Comparison of ENCODE assay signal across 20 cellular contexts in the genomic region with DNA sequence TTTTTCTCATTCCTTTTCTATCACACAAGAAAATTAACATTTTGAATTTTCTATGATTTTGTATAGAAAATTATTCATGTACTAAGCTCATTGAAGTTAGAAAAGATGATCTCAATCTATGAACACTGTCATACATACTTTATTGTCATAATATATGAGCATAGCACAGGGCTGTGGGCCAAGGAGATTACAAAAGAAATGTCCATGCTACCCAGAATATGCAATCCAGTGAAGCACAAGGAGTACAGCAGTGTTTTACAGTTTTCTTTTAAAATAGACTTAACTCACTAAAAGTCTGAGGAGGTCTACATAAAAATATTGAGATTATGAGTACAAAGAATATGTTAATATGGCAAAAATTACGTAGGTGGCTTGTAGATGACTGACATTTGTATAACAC.
"Had no signal": no experiment of that assay in that cellular context is flagged by ENCODE, and none has a peak within 500 bp of the region (broad histone marks: within the 10 kb centered on the region; RNA-seq: fewer than 3 reads in every experiment).

No MANE protein-coding gene starts in this region.

- H3K27ac Mint-ChIP-seq: activated CD4-positive, alpha-beta memory T cell treated with anti-CD3 and anti-CD28 coated beads, Interleukin-2, amount 10 ng/mL, durations not matched to agents 7 days and 5 days; activated CD8-positive, alpha-beta memory T cell treated with anti-CD3 and anti-CD28 coated beads, Interleukin-2, amount 10 ng/mL, durations not matched to agents 7 days and 5 days; activated naive CD8-positive, alpha-beta T cell; neural progenitor cell; stimulated activated naive CD8-positive, alpha-beta T cell treated with anti-CD3 and anti-CD28 coated beads, Interleukin-15, Interleukin-2, amounts not matched to agents 100 ng/mL and 50 ng/mL, for 24 hours; T-cell had no signal

- H3K4me1 ChIP-seq: left lung, neural progenitor cell, prostate gland, transverse colon, vagina had no signal

- H3K9ac ChIP-seq: neural progenitor cell had no signal

- H3K27me3 ChIP-seq: gastrocnemius medialis, left lung, neural progenitor cell, right atrium auricular region, transverse colon, vagina had no signal

- ATAC-seq: activated CD8-positive, alpha-beta memory T cell treated with anti-CD3 and anti-CD28 coated beads, Interleukin-2, amount 10 ng/mL, durations not matched to agents 7 days and 5 days; gastrocnemius medialis; left lung; T-cell had no signal

- H3K4me3 ChIP-seq: gastrocnemius medialis, left lung, neural progenitor cell, prostate gland, right atrium auricular region, transverse colon, vagina had no signal

- DNase-seq: activated CD4-positive, alpha-beta memory T cell treated with anti-CD3 and anti-CD28 coated beads, Interleukin-2, amount 10 ng/mL, durations not matched to agents 7 days and 5 days; activated CD4-positive, alpha-beta T cell treated with anti-CD3 and anti-CD28 coated beads for 48 hours; activated CD4-positive, CD25-positive, alpha-beta regulatory T cell; activated CD8-positive, alpha-beta memory T cell treated with anti-CD3 and anti-CD28 coated beads, Interleukin-2, amount 10 ng/mL, durations not matched to agents 7 days and 5 days; amygdala; gastrocnemius medialis; head of caudate nucleus; left lung; midbrain; small intestine; stimulated activated CD4-positive, alpha-beta T cell treated with anti-CD3 and anti-CD28 coated beads, Interleukin-15, amount 100 ng/mL, for 24 hours; stimulated activated CD4-positive, alpha-beta T cell treated with anti-CD3 and anti-CD28 coated beads, Interleukin-2, amount 100 ng/mL, for 48 hours; T-cell; transverse colon had no signal

- H3K9me3 ChIP-seq: gastrocnemius medialis, prostate gland, right atrium auricular region, transverse colon, vagina had no signal

- H3K27me3 Mint-ChIP-seq: activated CD4-positive, alpha-beta memory T cell treated with anti-CD3 and anti-CD28 coated beads, Interleukin-2, amount 10 ng/mL, durations not matched to agents 7 days and 5 days; activated CD8-positive, alpha-beta memory T cell treated with anti-CD3 and anti-CD28 coated beads, Interleukin-2, amount 10 ng/mL, durations not matched to agents 7 days and 5 days; activated naive CD8-positive, alpha-beta T cell; stimulated activated naive CD8-positive, alpha-beta T cell treated with anti-CD3 and anti-CD28 coated beads, Interleukin-15, Interleukin-2, amounts not matched to agents 100 ng/mL and 50 ng/mL, for 24 hours; T-cell had no signal

- H3K36me3 ChIP-seq: gastrocnemius medialis, left lung, prostate gland, right atrium auricular region, transverse colon, vagina had no signal

- H3K36me3 Mint-ChIP-seq: activated CD8-positive, alpha-beta memory T cell treated with anti-CD3 and anti-CD28 coated beads, Interleukin-2, amount 10 ng/mL, durations not matched to agents 7 days and 5 days had no signal

- H3K27ac ChIP-seq: gastrocnemius medialis, left lung, neural progenitor cell, prostate gland, right atrium auricular region, transverse colon, vagina had no signal

- H3K4me1 Mint-ChIP-seq: activated CD4-positive, alpha-beta memory T cell treated with anti-CD3 and anti-CD28 coated beads, Interleukin-2, amount 10 ng/mL, durations not matched to agents 7 days and 5 days; activated CD8-positive, alpha-beta memory T cell treated with anti-CD3 and anti-CD28 coated beads, Interleukin-2, amount 10 ng/mL, durations not matched to agents 7 days and 5 days; neural progenitor cell; T-cell had no signal

- H3K9me3 Mint-ChIP-seq: stimulated activated naive CD8-positive, alpha-beta T cell treated with anti-CD3 and anti-CD28 coated beads, Interleukin-15, Interleukin-2, amounts not matched to agents 100 ng/mL and 50 ng/mL, for 24 hours; T-cell had no signal

- H3K4me3 Mint-ChIP-seq: activated CD4-positive, alpha-beta memory T cell treated with anti-CD3 and anti-CD28 coated beads, Interleukin-2, amount 10 ng/mL, durations not matched to agents 7 days and 5 days; activated CD8-positive, alpha-beta memory T cell treated with anti-CD3 and anti-CD28 coated beads, Interleukin-2, amount 10 ng/mL, durations not matched to agents 7 days and 5 days; activated naive CD8-positive, alpha-beta T cell; neural progenitor cell; stimulated activated naive CD8-positive, alpha-beta T cell treated with anti-CD3 and anti-CD28 coated beads, Interleukin-15, Interleukin-2, amounts not matched to agents 100 ng/mL and 50 ng/mL, for 24 hours; T-cell had no signal

- H2AFZ ChIP-seq: neural progenitor cell had no signal

- H3K4me2 ChIP-seq: neural progenitor cell had no signal
